10 cellular contexts compared by ENCODE assay signal in the genomic region with DNA sequence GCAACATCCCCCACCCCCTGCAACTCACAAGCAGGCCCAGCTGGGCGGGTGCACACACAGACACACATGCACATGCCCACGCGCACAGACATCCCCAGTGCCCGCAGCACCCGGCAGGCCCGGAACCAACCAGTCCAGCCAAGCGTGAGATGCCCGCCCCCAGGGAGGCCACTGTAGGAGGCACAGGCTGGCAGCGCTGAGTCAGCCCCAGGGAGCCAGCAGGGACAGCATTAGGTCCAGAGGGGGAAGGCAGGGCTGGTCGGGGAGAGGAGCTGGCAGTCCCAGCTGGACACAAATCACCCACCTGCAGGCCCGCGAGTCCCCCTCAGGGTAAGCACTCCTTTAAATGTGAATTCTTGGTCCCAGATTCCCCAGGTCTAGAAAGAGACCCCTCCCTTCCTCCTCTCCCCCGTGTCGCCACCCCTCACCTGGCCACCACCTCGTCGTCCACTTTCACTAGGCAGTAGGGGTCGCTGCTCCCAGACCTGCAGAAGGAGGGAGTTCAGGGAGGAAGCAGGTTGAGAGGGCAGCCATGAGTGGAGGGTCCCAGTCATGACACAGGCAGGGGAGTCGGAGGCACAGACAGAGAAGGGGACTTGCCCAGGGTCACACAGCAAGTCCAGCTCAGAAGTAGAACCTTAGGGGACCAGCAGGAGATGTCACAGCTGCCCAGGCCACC. TPM values are rescaled to one million over a fixed set of nuclear protein-coding genes. Genes with fewer than 3 reads are reported as not detected.
A peak's percentile ranks its signal among the peaks of the same experiment; 100 is the strongest.
DNase-seq lines count a peak whose midpoint lies in the region; TF ChIP-seq lines count a peak whose summit lies in the region.
"Had no signal": no experiment of that assay in that cellular context is flagged by ENCODE, and none has a peak within 500 bp of the region (broad histone marks: within the 10 kb centered on the region; RNA-seq: fewer than 3 reads in every experiment).

No MANE protein-coding gene starts in this region.

- TF ChIP-seq EP300 in SK-N-SH (IDR thresholded peaks at IDR 0.05; ENCODE audit: borderline replicate concordance in 1 of 2, low read depth in 1 of 2, low read length in 1 of 2) = no peak

- intact Hi-C loops in posterior vena cava (cut with DNase I) = no loop called here

- TF ChIP-seq RAD21 in SK-N-SH (IDR thresholded peaks at IDR 0.05; ENCODE audit: low read length) = no peak

- H3K79me2 ChIP-seq in SK-N-SH (ENCODE audit: insufficient read depth) = no peaks in the 10 kb centered on the region

- WGBS in SK-N-SH (ENCODE audit: low lambda C conversion rate) = 32% methylated on average over 10 of the region's 18 CpGs

- H3K9me2 ChIP-seq in SK-N-SH = no peaks in the 10 kb centered on the region

- H3K4me3 ChIP-seq in SK-N-SH (ENCODE audit: low read depth in 2 of 2, low read length in 1 of 2) = no peak overlapping the region

- H3K36me3 ChIP-seq in SK-N-SH (replicated peaks in 1 of 2; ENCODE audit: control insufficient read depth in 1 of 2, insufficient read depth in 2 of 2, low read length in 1 of 2) = no peaks in the 10 kb centered on the region

- H3K9ac ChIP-seq in SK-N-SH = no peak overlapping the region

- CTCF ChIA-PET in SK-N-SH (lab: Yijun Ruan, JAX) = interaction anchor here (0.6 to 2.8 kb wide), 11 partner anchors 9 to 391 kb away, joined by 3 to 13 read pairs (median 3); no protein-coding TSS in a partner anchor

- no peaks in the 10 kb centered on the region for H4K20me1 ChIP-seq in SK-N-SH (ENCODE audit: insufficient read depth)

- H3K27me3 Mint-ChIP-seq in type B pancreatic cell = peaks cover 43% of the 10 kb centered on the region

- H3K27ac ChIP-seq in SK-N-SH (ENCODE audit: low read depth in 2 of 2, low read length in 1 of 2) = no peak overlapping the region

- H3K27ac Mint-ChIP-seq in type B pancreatic cell = no peak overlapping the region

- no peak overlapping the region for H3K4me3 Mint-ChIP-seq in type B pancreatic cell

- no peaks in the 10 kb centered on the region for H3F3A ChIP-seq in SK-N-SH (replicated peaks; ENCODE audit: insufficient read depth)

- peaks cover 0 to 2% of the 10 kb centered on the region in 2 experiments; a peak in 1 of 4 replicates for H3K4me1 ChIP-seq in SK-N-SH (ENCODE audit: control insufficient read depth in 1 of 2, insufficient read depth in 2 of 2, low read depth in 1 of 2, low read length in 1 of 2)

- peak; percentile 35 for TF ChIP-seq CTCF in SK-N-SH (IDR thresholded peaks at IDR 0.05)
- peak; percentile 14 for TF ChIP-seq CTCF in type B pancreatic cell (conservative IDR thresholded peaks at IDR 0.05)

- H3K27me3 ChIP-seq in SK-N-SH (ENCODE audit: insufficient read depth) = no peaks in the 10 kb centered on the region

- no peaks in the 10 kb centered on the region for H3K4me1 Mint-ChIP-seq in type B pancreatic cell (ENCODE audit: unreplicated experiment)

- H3K9me3 ChIP-seq in SK-N-SH = no peaks in the 10 kb centered on the region

- peak; percentile 26 for DNase-seq in NCI-H510A treated with DMSO at 0.1 percent for 48 hours (lab: John Stamatoyannopoulos, UW)
- no peak for DNase-seq in NCI-H510A (lab: John Stamatoyannopoulos, UW)
- DNase-seq in SK-N-SH = peak; percentile 73
- peak in 37 of 51 donors; percentile 9 to 79 (median 47) for DNase-seq in hypothalamus (lab: John Stamatoyannopoulos, UW)
- no peak for DNase-seq in type B pancreatic cell (ENCODE audit: extremely low spot score, unreplicated experiment)
- no peak for DNase-seq in posterior vena cava (ENCODE audit: low spot score)
- no peak for DNase-seq in stimulated activated CD4-positive, alpha-beta T cell treated with anti-CD3 and anti-CD28 coated beads, Interleukin-2, amount 100 ng/mL, for 48 hours
- no peak for DNase-seq in T-helper 1 cell

- POLR2A ChIA-PET in SK-N-SH (lab: Yijun Ruan, JAX) = no interaction called here

- no peaks in the 10 kb centered on the region for H3K9me3 Mint-ChIP-seq in type B pancreatic cell

- no peak overlapping the region for H3K4me2 ChIP-seq in SK-N-SH

- H2AFZ ChIP-seq in SK-N-SH (ENCODE audit: low read depth) = no peak overlapping the region

- no peaks in the 10 kb centered on the region for H3K36me3 Mint-ChIP-seq in type B pancreatic cell

TF ChIP-seq in SK-N-SH, 30 proteins besides CTCF, POLR2A, EP300 and RAD21:
- TF ChIP-seq ELF1 (IDR thresholded peaks at IDR 0.05) (no peak), NFIC (IDR thresholded peaks at IDR 0.05; ENCODE audit: borderline replicate concordance) (no peak)
- TF ChIP-seq, protein P1, sequence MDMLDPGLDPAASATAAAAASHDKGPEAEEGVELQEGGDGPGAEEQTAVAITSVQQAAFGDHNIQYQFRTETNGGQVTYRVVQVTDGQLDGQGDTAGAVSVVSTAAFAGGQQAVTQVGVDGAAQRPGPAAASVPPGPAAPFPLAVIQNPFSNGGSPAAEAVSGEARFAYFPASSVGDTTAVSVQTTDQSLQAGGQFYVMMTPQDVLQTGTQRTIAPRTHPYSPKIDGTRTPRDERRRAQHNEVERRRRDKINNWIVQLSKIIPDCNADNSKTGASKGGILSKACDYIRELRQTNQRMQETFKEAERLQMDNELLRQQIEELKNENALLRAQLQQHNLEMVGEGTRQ (IDR thresholded peaks at IDR 0.05; ENCODE audit: borderline replicate concordance, low read depth, low read length) = no peak

RNA-seq across cellular contexts. Expression of a gene that starts 5.0 kb away (rescaled TPM):
- polyA plus RNA-seq in SK-N-SH (2012; rRNA removed) = not detected in 2 replicates
- not detected in 2 replicates for polyA plus RNA-seq in SK-N-SH (2012; cell fraction: cytosol; rRNA removed)
- polyA plus RNA-seq in SK-N-SH (2012; cell fraction: nucleus; rRNA removed) = 0.04 TPM in 1 of 2 replicates, not detected in the other
- total RNA-seq in type B pancreatic cell (ENCODE audit: low replicate concordance) (0.58 and 2.7 TPM in 2 replicates), posterior vena cava (not detected)
- total RNA-seq: cardiac septum, lung microvascular endothelial cell had no signal

RNA-seq across cellular contexts. Expression of a gene that starts 18.9 kb away (rescaled TPM):
- polyA plus RNA-seq in SK-N-SH (2012; rRNA removed) = not detected in 2 replicates
- not detected in 2 replicates for polyA plus RNA-seq in SK-N-SH (2012; cell fraction: cytosol; rRNA removed)
- polyA plus RNA-seq in SK-N-SH (2012; cell fraction: nucleus; rRNA removed) = 0.05 and 0.14 TPM in 2 replicates
- total RNA-seq in type B pancreatic cell (ENCODE audit: low replicate concordance) (0.27 and 0.81 TPM in 2 replicates), posterior vena cava (not detected)
- total RNA-seq: cardiac septum, lung microvascular endothelial cell had no signal

RNA-seq across cellular contexts. Expression of a gene that starts 54.7 kb away (rescaled TPM):
- 56.5 and 69.9 TPM in 2 replicates for polyA plus RNA-seq in SK-N-SH (2012; rRNA removed)
- polyA plus RNA-seq in SK-N-SH (2012; cell fraction: cytosol; rRNA removed) = 43.6 and 43.8 TPM in 2 replicates
- polyA plus RNA-seq in SK-N-SH (2012; cell fraction: nucleus; rRNA removed) = 113 and 236 TPM in 2 replicates
- total RNA-seq in type B pancreatic cell (ENCODE audit: low replicate concordance) (53.9 and 66.1 TPM in 2 replicates), posterior vena cava (10 to 100 TPM; 37.0 to 47.6 TPM)

RNA-seq across cellular contexts. Expression of a gene that starts 54.9 kb away (rescaled TPM):
- polyA plus RNA-seq in SK-N-SH (2012; rRNA removed) = 18.7 and 21.1 TPM in 2 replicates
- 12.7 and 19.1 TPM in 2 replicates for polyA plus RNA-seq in SK-N-SH (2012; cell fraction: cytosol; rRNA removed)
- polyA plus RNA-seq in SK-N-SH (2012; cell fraction: nucleus; rRNA removed) = 13.0 and 15.6 TPM in 2 replicates
- 19.0 and 21.7 TPM in 2 replicates for total RNA-seq in type B pancreatic cell (ENCODE audit: low replicate concordance)
- total RNA-seq in posterior vena cava = 1 to 10 TPM; 6.6 to 9.7 TPM

Comparison
In these comparisons a context has a peak if more than half of its experiments do, and no peak if none do; other contexts are left out.
1. DNase-seq: peak in NCI-H510A treated with DMSO at 0.1 percent for 48 hours (single experiment), SK-N-SH (single experiment) and hypothalamus (37 of 51); none in NCI-H510A (single experiment), type B pancreatic cell (single experiment), posterior vena cava (single experiment), stimulated activated CD4-positive, alpha-beta T cell treated with anti-CD3 and anti-CD28 coated beads, Interleukin-2, amount 100 ng/mL, for 48 hours (0 of 2) and T-helper 1 cell (0 of 5).